Comparison of ENCODE assay signal across 21 cellular contexts in the genomic region with DNA sequence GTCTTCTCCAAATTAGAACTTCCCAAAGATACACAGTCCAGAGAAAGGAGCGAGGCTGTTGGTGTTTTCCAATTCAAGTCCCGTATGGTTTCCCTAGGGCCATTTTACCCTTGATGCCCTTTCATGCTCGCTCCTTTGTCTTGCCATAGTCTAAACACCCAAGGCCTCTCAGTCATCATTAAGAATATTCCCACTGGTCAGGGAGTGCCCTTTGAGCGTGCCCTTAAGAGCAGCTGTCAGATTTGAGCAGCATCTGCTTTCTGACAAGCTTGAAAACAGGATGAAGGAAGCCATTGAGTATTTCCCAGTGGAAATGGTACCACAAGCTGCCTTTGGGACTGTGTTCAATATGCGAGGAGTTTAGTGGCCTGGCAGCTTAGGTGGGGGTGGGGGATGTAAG. TPM values are rescaled to one million over a fixed set of nuclear protein-coding genes. Genes with fewer than 3 reads are reported as not detected.
DNase-seq lines count a peak whose midpoint lies in the region; ATAC-seq, FAIRE-seq and TF ChIP-seq lines count a peak whose summit lies in the region.
"Had no signal": no experiment of that assay in that cellular context is flagged by ENCODE, and none has a peak within 500 bp of the region (broad histone marks: within the 10 kb centered on the region; RNA-seq: fewer than 3 reads in every experiment).

No MANE protein-coding gene starts in this region.

- no peak overlapping the region for H3K27ac ChIP-seq in trophoblast cell (ENCODE audit: low read depth, low read length)
- H3K27ac ChIP-seq: C4-2B had no signal

- H3K27me3 ChIP-seq in trophoblast cell (ENCODE audit: insufficient read depth, low read length): no peaks in the 10 kb centered on the region

- peak; percentile 94 for FAIRE-seq in HTR-8/SVneo (lab: Jason Lieb, UNC)
- peak; percentile 78 for FAIRE-seq in urothelium cell line (lab: Jason Lieb, UNC)
- FAIRE-seq: D721Med, GM12891, GM18507 had no signal

- H3K4ac ChIP-seq in trophoblast cell (ENCODE audit: low read depth, low read length): no peak overlapping the region

- no peaks in the 10 kb centered on the region for H3K79me2 ChIP-seq in trophoblast cell (ENCODE audit: control insufficient read depth, insufficient read depth, low read length, poor library complexity)

- no peaks in the 10 kb centered on the region for H3K9me3 ChIP-seq in trophoblast cell (ENCODE audit: insufficient read depth, low read depth, low read length)

- H4K8ac ChIP-seq in trophoblast cell (ENCODE audit: low read depth, low read length): no peak overlapping the region

- no peak overlapping the region for H2AFZ ChIP-seq in trophoblast cell (ENCODE audit: insufficient read depth, low read length, poor library complexity)
- H2AFZ ChIP-seq: GM23338 had no signal

- H3K23ac ChIP-seq in trophoblast cell (ENCODE audit: low read length): no peak overlapping the region

- no peaks in the 10 kb centered on the region for H3K36me3 ChIP-seq in trophoblast cell (ENCODE audit: control insufficient read depth in 1 of 2, insufficient read depth in 2 of 2, low read length in 2 of 2)

- no peaks in the 10 kb centered on the region for H3K4me1 ChIP-seq in trophoblast cell (ENCODE audit: control insufficient read depth in 1 of 2, insufficient read depth in 2 of 2, low read length in 2 of 2)

- H2BK12ac ChIP-seq in trophoblast cell (ENCODE audit: low read length): no peak overlapping the region

- no peak overlapping the region for H4K12ac ChIP-seq in trophoblast cell (ENCODE audit: low read depth, low read length)

- H4K91ac ChIP-seq in trophoblast cell (ENCODE audit: low read depth, low read length): no peak overlapping the region

- no peak overlapping the region for H3K4me2 ChIP-seq in trophoblast cell (ENCODE audit: low read length)
- H3K4me2 ChIP-seq: GM23338 had no signal

- no CpG with 5 or more reads among the region's 5 CpGs for WGBS in trophoblast cell (ENCODE audit: extremely low coverage, insufficient coverage, insufficient read length)

- TF ChIP-seq POLR2A in erythroblast (IDR thresholded peaks at IDR 0.05; ENCODE audit: low read length): no peak

- H3K9ac ChIP-seq in trophoblast cell (ENCODE audit: low read length): peak overlapping the region; percentile 9

- H2AK5ac ChIP-seq in trophoblast cell (ENCODE audit: low read length): no peak overlapping the region

- H3K4me3 ChIP-seq in trophoblast cell (ENCODE audit: low read depth, low read length): no peak overlapping the region
- H3K4me3 ChIP-seq: GM23338 had no signal

- H2BK120ac ChIP-seq in trophoblast cell (ENCODE audit: insufficient read depth, low read length, poor library complexity): no peak overlapping the region

- no peak for ATAC-seq in sciatic nerve
- ATAC-seq: GM23338, HCT116 had no signal

- H3K18ac ChIP-seq in trophoblast cell (ENCODE audit: low read length): no peak overlapping the region

- H2BK5ac ChIP-seq in trophoblast cell (ENCODE audit: low read depth, low read length, poor library complexity): no peak overlapping the region

- no peaks in the 10 kb centered on the region for H3K79me1 ChIP-seq in trophoblast cell (ENCODE audit: low read length)

- DNase-seq in HTR-8/SVneo (ENCODE audit: insufficient read length, low spot score): no peak
- DNase-seq in myocyte (ENCODE audit: low read depth): peak; percentile 64
- DNase-seq in trophoblast cell: no peak
- DNase-seq in urothelium cell line (ENCODE audit: low spot score): no peak
- no peak for DNase-seq in NCI-H146 (lab: John Stamatoyannopoulos, UW)
- no peak for DNase-seq in effector CD4-positive, alpha-beta T cell
- DNase-seq in sciatic nerve (ENCODE audit: low spot score): no peak
- no peak for DNase-seq in erythroblast (lab: John Stamatoyannopoulos, UW)
- DNase-seq: CD4-positive, CD25-positive, alpha-beta regulatory T cell; CD8-positive, alpha-beta memory T cell; DMS 273 treated with DMSO at 0.1 percent for 48 hours; DMS53; DMS79 treated with DMSO at 0.1 percent for 48 hours; GF-D8; H9 had no signal

- intact Hi-C loops in sciatic nerve (cut with DNase I): loop anchor here (10.0 kb wide), 1 partner anchor 215 kb away; no protein-coding TSS in a partner anchor

- no peak overlapping the region for H3K14ac ChIP-seq in trophoblast cell (ENCODE audit: low read length)

RNA-seq across cellular contexts. Expression of a gene that starts 10.4 kb away (rescaled TPM):
- total RNA-seq in myocyte (2.9 and 4.5 TPM in 2 replicates), sciatic nerve (8.1 TPM)
- polyA plus RNA-seq in myocyte (2012): 19.3 TPM
- polyA plus RNA-seq in trophoblast cell (2013): 0.46 and 0.52 TPM in 2 replicates
- total RNA-seq: CD4-positive, CD25-positive, alpha-beta regulatory T cell had no signal
- polyA plus RNA-seq: CD8-positive, alpha-beta memory T cell had no signal

RNA-seq across cellular contexts. Expression of a gene that starts 58.3 kb away (rescaled TPM):
- total RNA-seq in myocyte (13.6 and 20.6 TPM in 2 replicates), sciatic nerve (30.0 TPM)
- polyA plus RNA-seq in myocyte (2012): 12.0 TPM
- 9.4 and 9.5 TPM in 2 replicates for polyA plus RNA-seq in trophoblast cell (2013)
